8 cellular contexts compared by ENCODE assay signal in the genomic region with DNA sequence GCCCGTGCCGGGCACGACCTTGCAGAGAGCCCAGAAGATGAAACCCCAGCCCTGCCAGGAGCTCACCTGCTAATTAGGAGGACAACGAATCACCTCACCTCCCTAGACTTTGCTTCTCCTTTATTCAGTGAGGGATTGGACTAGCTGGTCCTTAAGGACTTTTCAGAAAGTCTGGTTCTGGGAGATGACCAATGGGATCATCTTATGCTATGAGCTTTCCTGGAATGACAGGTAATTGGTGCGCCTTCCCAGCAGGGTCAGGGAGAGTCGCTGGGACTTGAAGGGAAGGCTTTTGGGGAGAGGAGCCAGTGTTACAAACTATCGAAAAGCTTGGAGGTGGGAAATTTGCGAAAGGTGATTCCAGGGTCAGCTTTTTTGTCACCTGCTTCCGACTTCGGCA.
DNase-seq lines count a peak whose midpoint lies in the region; ATAC-seq, FAIRE-seq and TF ChIP-seq lines count a peak whose summit lies in the region.
"Not testable (repeated sequence)": the region's sequence is repeated elsewhere in the genome, so short reads cannot be mapped to it uniquely, and the experiment has no call there.

No MANE protein-coding gene starts in this region.

- H2AFZ ChIP-seq in SK-N-SH (ENCODE audit: low read depth): peak overlapping the region; percentile 90
- peak overlapping the region; percentile 93 for H2AFZ ChIP-seq in trophoblast cell (ENCODE audit: insufficient read depth, low read length, poor library complexity)

- not testable (repeated sequence) for H3K27me3 ChIP-seq in DOHH2 (ENCODE audit: control insufficient read depth, low read length); SK-N-SH (ENCODE audit: insufficient read depth); ascending aorta; esophagus squamous epithelium; left lung; trophoblast cell (ENCODE audit: insufficient read depth, low read length)

- H3K4me2 ChIP-seq in DOHH2 (ENCODE audit: low read length): peak overlapping the region; percentile 84
- H3K4me2 ChIP-seq in SK-N-SH: peak overlapping the region; percentile 79
- peak overlapping the region; percentile 81 for H3K4me2 ChIP-seq in trophoblast cell (ENCODE audit: low read length)

- H3K4ac ChIP-seq in trophoblast cell (ENCODE audit: low read depth, low read length): not testable (repeated sequence)

- H3K79me2 ChIP-seq in DOHH2 (ENCODE audit: control insufficient read depth, low read length): peaks cover 25% of the 10 kb centered on the region
- H3K79me2 ChIP-seq in SK-N-SH (ENCODE audit: insufficient read depth); trophoblast cell (ENCODE audit: control insufficient read depth, insufficient read depth, low read length, poor library complexity): not testable (repeated sequence)

- CTCF ChIA-PET in SK-N-SH (lab: Yijun Ruan, JAX): interaction anchor here (1.1 kb wide), 2 partner anchors 21 to 119 kb away, joined by 4 to 8 read pairs; no protein-coding TSS in a partner anchor

- not testable (repeated sequence) for FAIRE-seq in urothelium cell line (lab: Jason Lieb, UNC)

- H2BK12ac ChIP-seq in trophoblast cell (ENCODE audit: low read length): not testable (repeated sequence)

- H3K9me3 ChIP-seq in DOHH2 (ENCODE audit: control insufficient read depth, insufficient read depth, low read length); SK-N-SH; ascending aorta; esophagus squamous epithelium; left lung; trophoblast cell (ENCODE audit: insufficient read depth, low read depth, low read length): not testable (repeated sequence)

- peak overlapping the region; percentile 56; the same call in 1 of the 2 replicates for H3K9ac ChIP-seq in SK-N-SH
- H3K9ac ChIP-seq in trophoblast cell (ENCODE audit: low read length): not testable (repeated sequence)

- POLR2A ChIA-PET in SK-N-SH (lab: Yijun Ruan, JAX): not testable (repeated sequence)

- H3K14ac ChIP-seq in trophoblast cell (ENCODE audit: low read length): not testable (repeated sequence)

- H4K20me1 ChIP-seq in DOHH2 (ENCODE audit: control insufficient read depth, insufficient read depth, low read depth, low read length); SK-N-SH (ENCODE audit: insufficient read depth): not testable (repeated sequence)

- TF ChIP-seq CTCF in DOHH2 (IDR thresholded peaks at IDR 0.05; ENCODE audit: low read depth, low read length, poor library complexity, severe bottlenecking); SK-N-SH (IDR thresholded peaks at IDR 0.05); ascending aorta (IDR thresholded peaks at IDR 0.05); esophagus squamous epithelium (IDR thresholded peaks at IDR 0.05); left lung (IDR thresholded peaks at IDR 0.05): not testable (repeated sequence)

- H3K18ac ChIP-seq in trophoblast cell (ENCODE audit: low read length): not testable (repeated sequence)

- H3F3A ChIP-seq in DOHH2 (ENCODE audit: control insufficient read depth, insufficient read depth); SK-N-SH (replicated peaks; ENCODE audit: insufficient read depth): not testable (repeated sequence)

- TF ChIP-seq RAD21 in SK-N-SH (IDR thresholded peaks at IDR 0.05; ENCODE audit: low read length): not testable (repeated sequence)

- H3K27ac ChIP-seq in DOHH2 (ENCODE audit: low read depth, low read length); SK-N-SH (ENCODE audit: low read depth in 2 of 2, low read length in 1 of 2); ascending aorta; left lung; trophoblast cell (ENCODE audit: low read depth, low read length): not testable (repeated sequence)
- H3K27ac ChIP-seq in esophagus squamous epithelium: peak overlapping the region in 2 of 4 donors; percentile 71

- H3K4me3 ChIP-seq in DOHH2 (ENCODE audit: low read length): peak overlapping the region; percentile 72
- peak overlapping the region; percentile 63 to 71 for H3K4me3 ChIP-seq in SK-N-SH (ENCODE audit: low read depth in 2 of 2, low read length in 1 of 2)
- H3K4me3 ChIP-seq in ascending aorta: peak overlapping the region; percentile 54 to 74
- H3K4me3 ChIP-seq in esophagus squamous epithelium: peak overlapping the region; percentile 41 to 77 (median 60)
- H3K4me3 ChIP-seq in left lung: peak overlapping the region; percentile 48 to 54
- H3K4me3 ChIP-seq in trophoblast cell (ENCODE audit: low read depth, low read length): peak overlapping the region; percentile 77

- TF ChIP-seq EP300 in SK-N-SH (IDR thresholded peaks at IDR 0.05; ENCODE audit: borderline replicate concordance in 1 of 2, low read depth in 1 of 2, low read length in 1 of 2): not testable (repeated sequence)

- H3K36me3 ChIP-seq in DOHH2 (ENCODE audit: control insufficient read depth, low read length); SK-N-SH (replicated peaks in 1 of 2; ENCODE audit: control insufficient read depth in 1 of 2, insufficient read depth in 2 of 2, low read length in 1 of 2); ascending aorta; esophagus squamous epithelium; left lung; trophoblast cell (ENCODE audit: control insufficient read depth in 1 of 2, insufficient read depth in 2 of 2, low read length in 2 of 2): not testable (repeated sequence)

- not testable (repeated sequence) for H3K9me2 ChIP-seq in DOHH2 (replicated peaks; ENCODE audit: control insufficient read depth, low read length); SK-N-SH

- peak; percentile 29 for DNase-seq in M059J (ENCODE audit: low read depth)
- not testable (repeated sequence) for DNase-seq in SK-N-SH; ascending aorta (ENCODE audit: low spot score in 2 of 2); esophagus squamous epithelium (lab: John Stamatoyannopoulos, UW); left lung
- peak in 1 of 2 donors; percentile 9 for DNase-seq in trophoblast cell
- peak; percentile 16 for DNase-seq in urothelium cell line (ENCODE audit: low spot score)

- ATAC-seq in left lung: peak; percentile 59

- H2BK120ac ChIP-seq in trophoblast cell (ENCODE audit: insufficient read depth, low read length, poor library complexity): not testable (repeated sequence)

- WGBS in SK-N-SH (ENCODE audit: low lambda C conversion rate): 30% methylated on average over 6 of the region's 10 CpGs
- WGBS in esophagus squamous epithelium, 2 donors: 15 to 37% methylated on average over 4 to 6 of the region's 10 CpGs
- WGBS in trophoblast cell (ENCODE audit: extremely low coverage, insufficient coverage, insufficient read length): no CpG with 5 or more reads among the region's 10 CpGs

- H2BK5ac ChIP-seq in trophoblast cell (ENCODE audit: low read depth, low read length, poor library complexity): not testable (repeated sequence)

- peak overlapping the region; percentile 73 for H4K8ac ChIP-seq in trophoblast cell (ENCODE audit: low read depth, low read length)

- H3K23ac ChIP-seq in trophoblast cell (ENCODE audit: low read length): not testable (repeated sequence)

- not testable (repeated sequence) for H4K12ac ChIP-seq in trophoblast cell (ENCODE audit: low read depth, low read length)

- intact Hi-C loops in ascending aorta (cut with DNase I); esophagus squamous epithelium (cut with DNase I); left lung (cut with DNase I): not testable (repeated sequence)

- not testable (repeated sequence) for TF ChIP-seq POLR2A in esophagus squamous epithelium (IDR thresholded peaks at IDR 0.05)

- H3K4me1 ChIP-seq in DOHH2 (ENCODE audit: control insufficient read depth, low read length) (peaks cover 14% of the 10 kb centered on the region), esophagus squamous epithelium (peaks cover 0 to 24% (median 0%) of the 10 kb centered on the region in 3 donors)
- H3K4me1 ChIP-seq in SK-N-SH (ENCODE audit: control insufficient read depth in 1 of 2, insufficient read depth in 2 of 2, low read depth in 1 of 2, low read length in 1 of 2); ascending aorta; left lung; trophoblast cell (ENCODE audit: control insufficient read depth in 1 of 2, insufficient read depth in 2 of 2, low read length in 2 of 2): not testable (repeated sequence)

- not testable (repeated sequence) for H2AK5ac ChIP-seq in trophoblast cell (ENCODE audit: low read length)

- H4K91ac ChIP-seq in trophoblast cell (ENCODE audit: low read depth, low read length): peak overlapping the region; percentile 62

- H3K79me1 ChIP-seq in trophoblast cell (ENCODE audit: low read length): not testable (repeated sequence)
